In genomic region chr11:43516316-43516820, GRCh38 we compare ENCODE assay signal across 1 cellular context.
TF ChIP-seq lines count a peak whose summit lies in the region.

No MANE protein-coding gene starts in this region.

TF ChIP-seq in GM23338, 12 proteins besides CTCF, POLR2A, EP300 and RAD21 (continued from another document):
- TF ChIP-seq REST (IDR thresholded peaks at IDR 0.05; ENCODE audit: unreplicated experiment) = no peak
- no peak for TF ChIP-seq ZNF462 (CRISPR knock-in tag; IDR thresholded peaks at IDR 0.05)
- no peak for TF ChIP-seq EZH2phosphoT487 (IDR thresholded peaks at IDR 0.05; ENCODE audit: unreplicated experiment)
- no peak for TF ChIP-seq NANOG (IDR thresholded peaks at IDR 0.05; ENCODE audit: borderline replicate concordance)
- TF ChIP-seq ZNF331 (CRISPR knock-in tag; IDR thresholded peaks at IDR 0.05; ENCODE audit: low read depth) = no peak
- no peak for TF ChIP-seq POLR2AphosphoS5 (IDR thresholded peaks at IDR 0.05; ENCODE audit: low read depth)
